ENCODE assay signal across 1 cellular context in the genomic region with DNA sequence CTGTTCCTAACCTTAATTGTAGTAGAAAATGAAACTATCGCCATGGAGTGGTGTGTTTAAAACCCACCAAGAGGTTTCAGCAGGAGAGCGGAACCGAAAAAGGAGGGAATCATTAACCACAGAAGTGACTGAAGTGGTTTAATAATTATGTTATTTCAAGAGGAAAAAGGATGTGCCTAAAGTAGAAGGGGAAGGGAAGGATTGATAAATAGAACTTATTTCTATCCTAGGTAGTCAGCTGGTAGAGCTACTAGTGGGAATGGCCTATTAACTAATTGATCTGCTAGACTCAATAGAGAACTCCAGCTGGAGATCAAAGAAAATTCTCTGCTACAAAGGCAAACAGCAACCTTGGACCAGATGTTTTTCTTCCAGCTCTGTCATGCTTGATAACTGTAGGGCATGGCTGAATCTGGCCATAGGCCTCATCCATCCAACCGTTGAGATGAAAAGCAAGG.
TF ChIP-seq lines count a peak whose summit lies in the region.

No MANE protein-coding gene starts in this region.

TF ChIP-seq in SK-N-SH, 30 proteins besides CTCF, POLR2A, EP300 and RAD21 (continued from another document):
- TF ChIP-seq, protein P1, sequence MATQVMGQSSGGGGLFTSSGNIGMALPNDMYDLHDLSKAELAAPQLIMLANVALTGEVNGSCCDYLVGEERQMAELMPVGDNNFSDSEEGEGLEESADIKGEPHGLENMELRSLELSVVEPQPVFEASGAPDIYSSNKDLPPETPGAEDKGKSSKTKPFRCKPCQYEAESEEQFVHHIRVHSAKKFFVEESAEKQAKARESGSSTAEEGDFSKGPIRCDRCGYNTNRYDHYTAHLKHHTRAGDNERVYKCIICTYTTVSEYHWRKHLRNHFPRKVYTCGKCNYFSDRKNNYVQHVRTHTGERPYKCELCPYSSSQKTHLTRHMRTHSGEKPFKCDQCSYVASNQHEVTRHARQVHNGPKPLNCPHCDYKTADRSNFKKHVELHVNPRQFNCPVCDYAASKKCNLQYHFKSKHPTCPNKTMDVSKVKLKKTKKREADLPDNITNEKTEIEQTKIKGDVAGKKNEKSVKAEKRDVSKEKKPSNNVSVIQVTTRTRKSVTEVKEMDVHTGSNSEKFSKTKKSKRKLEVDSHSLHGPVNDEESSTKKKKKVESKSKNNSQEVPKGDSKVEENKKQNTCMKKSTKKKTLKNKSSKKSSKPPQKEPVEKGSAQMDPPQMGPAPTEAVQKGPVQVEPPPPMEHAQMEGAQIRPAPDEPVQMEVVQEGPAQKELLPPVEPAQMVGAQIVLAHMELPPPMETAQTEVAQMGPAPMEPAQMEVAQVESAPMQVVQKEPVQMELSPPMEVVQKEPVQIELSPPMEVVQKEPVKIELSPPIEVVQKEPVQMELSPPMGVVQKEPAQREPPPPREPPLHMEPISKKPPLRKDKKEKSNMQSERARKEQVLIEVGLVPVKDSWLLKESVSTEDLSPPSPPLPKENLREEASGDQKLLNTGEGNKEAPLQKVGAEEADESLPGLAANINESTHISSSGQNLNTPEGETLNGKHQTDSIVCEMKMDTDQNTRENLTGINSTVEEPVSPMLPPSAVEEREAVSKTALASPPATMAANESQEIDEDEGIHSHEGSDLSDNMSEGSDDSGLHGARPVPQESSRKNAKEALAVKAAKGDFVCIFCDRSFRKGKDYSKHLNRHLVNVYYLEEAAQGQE (IDR thresholded peaks at IDR 0.05; ENCODE audit: low read depth, low read length), result no peak
- TF ChIP-seq GABPA (IDR thresholded peaks at IDR 0.05; ENCODE audit: low read depth), result no peak
- no peak for TF ChIP-seq EZH2phosphoT487 (IDR thresholded peaks at IDR 0.05; ENCODE audit: borderline replicate concordance, low read depth)
- TF ChIP-seq, protein P2, sequence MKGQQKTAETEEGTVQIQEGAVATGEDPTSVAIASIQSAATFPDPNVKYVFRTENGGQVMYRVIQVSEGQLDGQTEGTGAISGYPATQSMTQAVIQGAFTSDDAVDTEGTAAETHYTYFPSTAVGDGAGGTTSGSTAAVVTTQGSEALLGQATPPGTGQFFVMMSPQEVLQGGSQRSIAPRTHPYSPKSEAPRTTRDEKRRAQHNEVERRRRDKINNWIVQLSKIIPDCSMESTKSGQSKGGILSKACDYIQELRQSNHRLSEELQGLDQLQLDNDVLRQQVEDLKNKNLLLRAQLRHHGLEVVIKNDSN (IDR thresholded peaks at IDR 0.05; ENCODE audit: borderline replicate concordance, low read depth), result no peak
- no peak for TF ChIP-seq TEAD4 (IDR thresholded peaks at IDR 0.05; ENCODE audit: borderline replicate concordance, insufficient read depth)
- TF ChIP-seq NFIC (IDR thresholded peaks at IDR 0.05; ENCODE audit: borderline replicate concordance), result no peak
- TF ChIP-seq MEF2A (IDR thresholded peaks at IDR 0.05; ENCODE audit: borderline replicate concordance, low read depth), result no peak
TF ChIP-seq in SK-N-SH: peak in this region for 0.
